ENCODE assay signal across 13 cellular contexts in the genomic region with DNA sequence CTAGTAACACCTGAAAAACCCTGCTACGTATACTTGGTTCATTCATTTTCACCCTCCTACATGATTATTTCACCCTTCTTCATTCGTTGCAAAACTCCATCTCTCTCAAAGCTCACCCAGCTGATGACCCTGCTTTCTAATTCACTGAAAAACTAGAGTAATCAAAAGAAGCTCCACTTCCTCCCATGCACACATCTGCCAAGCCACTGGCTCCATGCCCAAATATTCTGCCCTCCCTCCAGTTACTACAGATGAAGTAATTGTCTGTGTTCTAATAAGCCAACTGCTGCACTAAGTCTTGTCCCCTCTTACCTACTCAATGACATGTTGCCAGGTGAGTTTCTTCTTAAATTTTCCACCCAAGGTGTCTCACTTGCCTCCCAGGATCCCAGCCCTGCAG.
DNase-seq lines count a peak whose midpoint lies in the region; ATAC-seq and TF ChIP-seq lines count a peak whose summit lies in the region.
"Had no signal": no experiment of that assay in that cellular context is flagged by ENCODE, and none has a peak within 500 bp of the region (broad histone marks: within the 10 kb centered on the region; RNA-seq: fewer than 3 reads in every experiment).

No MANE protein-coding gene starts in this region.

- no peak for TF ChIP-seq CTCF in AG10803 (conservative IDR thresholded peaks at IDR 0.05; ENCODE audit: low read length)
- no peak for TF ChIP-seq CTCF in coronary artery (IDR thresholded peaks at IDR 0.05)

- no peak overlapping the region for H3K27ac ChIP-seq in coronary artery
- H3K27ac ChIP-seq: epithelial cell of prostate, SJCRH30 had no signal

- DNase-seq in AG10803 (ENCODE audit: low read depth) (peak; percentile 82), HT-29 (ENCODE audit: low spot score) (peak; percentile 32), RPMI8226 (peak; percentile 95), glomerular visceral epithelial cell (ENCODE audit: extremely low spot score) (peak; percentile 19), coronary artery (ENCODE audit: low spot score) (no peak), T-helper 1 cell (no peak)
- no peak for DNase-seq in activated CD4-positive, alpha-beta T cell treated with anti-CD3 and anti-CD28 coated beads for 1 hour
- DNase-seq: activated CD4-positive, alpha-beta T cell treated with anti-CD3 and anti-CD28 coated beads, Interleukin-2, amount 50 U/mL, for 1 hour; activated naive CD8-positive, alpha-beta T cell treated with anti-CD3 and anti-CD28 coated beads for 36 hours; CD4-positive, alpha-beta T cell had no signal

- no peak for ATAC-seq in GM19324 (IDR thresholded peaks at IDR 0.05; ENCODE audit: low FRiP score, unreplicated experiment)

- H3K4me3 ChIP-seq in AG10803 (ENCODE audit: low read length) (no peak overlapping the region), coronary artery (no peak overlapping the region)
- H3K4me3 ChIP-seq: SJCRH30 had no signal

Comparison
In these comparisons a context has a peak if more than half of its experiments do, and no peak if none do; other contexts are left out.
1. DNase-seq: peak in AG10803 (single experiment), HT-29 (single experiment), RPMI8226 (single experiment) and glomerular visceral epithelial cell (single experiment); none in coronary artery (single experiment), activated CD4-positive, alpha-beta T cell treated with anti-CD3 and anti-CD28 coated beads for 1 hour (single experiment) and T-helper 1 cell (0 of 5).